9 cellular contexts compared by ENCODE assay signal in genomic region chrX:12770440-12770839, GRCh38. TPM values are rescaled to one million over a fixed set of nuclear protein-coding genes. Genes with fewer than 3 reads are reported as not detected.
A peak's percentile ranks its signal among the peaks of the same experiment; 100 is the strongest.
DNase-seq lines count a peak whose midpoint lies in the region; ATAC-seq and TF ChIP-seq lines count a peak whose summit lies in the region.
"Had no signal": no experiment of that assay in that cellular context is flagged by ENCODE, and none has a peak within 500 bp of the region (broad histone marks: within the 10 kb centered on the region; RNA-seq: fewer than 3 reads in every experiment).

No MANE protein-coding gene starts in this region.

- no peaks in the 10 kb centered on the region for H3K79me1 ChIP-seq in mesendoderm (ENCODE audit: low read length)

- H2BK15ac ChIP-seq in mesendoderm (replicated peaks; ENCODE audit: low read depth) = no peak overlapping the region

- H3K4ac ChIP-seq in mesendoderm (ENCODE audit: low read depth, low read length) = no peak overlapping the region

- peak; percentile 56 for TF ChIP-seq CTCF in CD8-positive, alpha-beta T cell (IDR thresholded peaks at IDR 0.05)

- H3K9me3 Mint-ChIP-seq in CD8-positive, alpha-beta T cell = no peaks in the 10 kb centered on the region

- H3K4me3 ChIP-seq in CD8-positive, alpha-beta T cell (ENCODE audit: low read depth, low read length) = no peak overlapping the region
- H3K4me3 ChIP-seq in mesendoderm (ENCODE audit: low read length) = no peak overlapping the region
- H3K4me3 ChIP-seq: lung had no signal

- no peak overlapping the region for H3K23ac ChIP-seq in mesendoderm (ENCODE audit: low read length)

- H3K4me3 Mint-ChIP-seq in CD8-positive, alpha-beta T cell = no peak overlapping the region

- H3K4me2 ChIP-seq in mesendoderm (ENCODE audit: low read length) = no peak overlapping the region

- H3K27me3 ChIP-seq in CD8-positive, alpha-beta T cell (ENCODE audit: insufficient read depth, low read length) = no peaks in the 10 kb centered on the region
- no peaks in the 10 kb centered on the region for H3K27me3 ChIP-seq in mesendoderm (ENCODE audit: insufficient read depth, low read length, poor library complexity)

- no peak overlapping the region for H3K27ac ChIP-seq in CD8-positive, alpha-beta T cell (ENCODE audit: low read depth, low read length)
- H3K27ac ChIP-seq in mesendoderm (ENCODE audit: low read depth, low read length) = no peak overlapping the region

- WGBS in mesendoderm (ENCODE audit: extremely low coverage, insufficient coverage, low lambda C conversion rate) = no CpG with 5 or more reads among the region's 5 CpGs

- no peak overlapping the region for H3K27ac Mint-ChIP-seq in CD8-positive, alpha-beta T cell

- POLR2A ChIA-PET in CD8-positive, alpha-beta T cell (lab: Charles Lee) = no interaction called here

- DNase-seq in CD8-positive, alpha-beta T cell = no peak
- DNase-seq in SW480 (ENCODE audit: low spot score) (peak; percentile 11), iris pigment epithelial cell (ENCODE audit: low read depth) (peak; percentile 38), mesenteric fat pad (ENCODE audit: low spot score) (no peak), mesendoderm (no peak), nucleus accumbens (lab: John Stamatoyannopoulos, UW) (no peak)

- H3K27me3 Mint-ChIP-seq in CD8-positive, alpha-beta T cell (ENCODE audit: low read depth) = peaks cover 12% of the 10 kb centered on the region

- H3K9ac ChIP-seq in mesendoderm (ENCODE audit: low read length) = no peak overlapping the region

- no peaks in the 10 kb centered on the region for H3K36me3 ChIP-seq in CD8-positive, alpha-beta T cell (ENCODE audit: insufficient read depth, low read length)
- no peaks in the 10 kb centered on the region for H3K36me3 ChIP-seq in mesendoderm (ENCODE audit: control insufficient read depth, insufficient read depth, low read length)

- CTCF ChIA-PET in CD8-positive, alpha-beta T cell (lab: Charles Lee) = interaction anchor here (1.1 to 4.0 kb wide), 9 partner anchors 8 to 129 kb away, joined by 3 to 24 read pairs (median 4); partner anchors contain the start of gene PRPS2

- no peak overlapping the region for H2AK5ac ChIP-seq in mesendoderm (ENCODE audit: low read length)

- no peak for ATAC-seq in CD8-positive, alpha-beta T cell
- ATAC-seq in HG03159 (IDR thresholded peaks at IDR 0.05; ENCODE audit: unreplicated experiment) (peak; percentile 54), HG03521 (IDR thresholded peaks at IDR 0.05; ENCODE audit: unreplicated experiment) (no peak)

- peaks cover 5% of the 10 kb centered on the region for H3K4me1 ChIP-seq in CD8-positive, alpha-beta T cell (ENCODE audit: insufficient read depth, low read length)
- H3K4me1 ChIP-seq in mesendoderm (ENCODE audit: control insufficient read depth, low read depth, low read length) = no peaks in the 10 kb centered on the region

- no peak overlapping the region for H3K56ac ChIP-seq in mesendoderm (ENCODE audit: low read length)

- H3K36me3 Mint-ChIP-seq in CD8-positive, alpha-beta T cell = no peaks in the 10 kb centered on the region

- H3K9me3 ChIP-seq in CD8-positive, alpha-beta T cell (ENCODE audit: low read length) = no peaks in the 10 kb centered on the region

- no peak overlapping the region for H2BK120ac ChIP-seq in mesendoderm (ENCODE audit: low read depth, low read length)

- no peak overlapping the region for H3K18ac ChIP-seq in mesendoderm (ENCODE audit: low read length)

- intact Hi-C loops in CD8-positive, alpha-beta T cell (cut with DNase I, micrococcal nuclease) = loop anchor here (2.0 to 5.0 kb wide), 3 partner anchors 122 to 1628 kb away; no protein-coding TSS in a partner anchor

- H4K8ac ChIP-seq in mesendoderm (ENCODE audit: low read depth, low read length) = no peak overlapping the region

- no peak overlapping the region for H4K5ac ChIP-seq in mesendoderm (ENCODE audit: low read length)

- H2BK5ac ChIP-seq in mesendoderm (ENCODE audit: low read length) = no peak overlapping the region

- H3K4me1 Mint-ChIP-seq in CD8-positive, alpha-beta T cell (ENCODE audit: low read depth) = peaks cover 8% of the 10 kb centered on the region

- no peaks in the 10 kb centered on the region for H3K79me2 ChIP-seq in mesendoderm (ENCODE audit: control insufficient read depth, insufficient read depth, low read length)

RNA-seq across cellular contexts. Expression of gene PRPS2, which starts 20.8 kb away (rescaled TPM):
- 10 to 100 TPM; 10.5 to 13.4 TPM for total RNA-seq in CD8-positive, alpha-beta T cell
- total RNA-seq in mesenteric fat pad = 17.6 TPM
- 13.7 TPM for polyA plus RNA-seq in mesendoderm (2013, experiment 1 of 2)
- 14.4 TPM for polyA plus RNA-seq in mesendoderm (2013, experiment 2 of 2)

Comparison
In these comparisons a context has a peak if more than half of its experiments do, and no peak if none do; other contexts are left out.
1. DNase-seq: peak in SW480 (single experiment) and iris pigment epithelial cell (single experiment); none in CD8-positive, alpha-beta T cell (0 of 7), mesenteric fat pad (single experiment), mesendoderm (single experiment) and nucleus accumbens (0 of 56).